ENCODE assay signal across 11 cellular contexts in genomic region chr6:36625161-36625919, GRCh38. TPM values are rescaled to one million over a fixed set of nuclear protein-coding genes. Genes with fewer than 3 reads are reported as not detected.
DNase-seq lines count a peak whose midpoint lies in the region; ATAC-seq and TF ChIP-seq lines count a peak whose summit lies in the region.
"Had no signal": no experiment of that assay in that cellular context is flagged by ENCODE, and none has a peak within 500 bp of the region (broad histone marks: within the 10 kb centered on the region; RNA-seq: fewer than 3 reads in every experiment).

No MANE protein-coding gene starts in this region.

- DNase-seq in DMS153 treated with DMSO at 0.1 percent for 48 hours (lab: John Stamatoyannopoulos, UW; ENCODE audit: unreplicated experiment) (peak; percentile 6), NCI-H2107 treated with DMSO at 0.1 percent for 48 hours (lab: John Stamatoyannopoulos, UW; ENCODE audit: unreplicated experiment) (peak; percentile 55), fibroblast of gingiva (ENCODE audit: low read depth) (peak; percentile 83), sigmoid colon (peak; percentile 64), WERI-Rb-1 (no peak), epidermal melanocyte (ENCODE audit: insufficient read length, low spot score) (no peak), putamen (ENCODE audit: low spot score) (no peak)
- DNase-seq in naive thymus-derived CD4-positive, alpha-beta T cell, result no peak
- DNase-seq: activated CD4-positive, alpha-beta T cell treated with anti-CD3 and anti-CD28 coated beads, Interleukin-2, amount 10 ng/mL, durations not matched to agents 24 days and 14 days; NCI-H1436 had no signal

- peak overlapping the region in 2 of 4 donors; percentile 45 to 49 for H3K27ac ChIP-seq in sigmoid colon
- no peak overlapping the region for H3K27ac ChIP-seq in WERI-Rb-1
- no peak overlapping the region for H3K27ac ChIP-seq in naive thymus-derived CD4-positive, alpha-beta T cell (ENCODE audit: low read depth, low read length)

- H3K27ac Mint-ChIP-seq in naive thymus-derived CD4-positive, alpha-beta T cell, result peak overlapping the region in 2 of 9 donors; percentile 28 to 65
- H3K27ac Mint-ChIP-seq: activated CD4-positive, alpha-beta T cell treated with anti-CD3 and anti-CD28 coated beads, Interleukin-2, amount 10 ng/mL, durations not matched to agents 24 days and 14 days had no signal

- 62 to 69% methylated on average over 5 of the region's 5 CpGs for WGBS in sigmoid colon, 2 donors

- H3K27me3 ChIP-seq in sigmoid colon (no peaks in the 10 kb centered on the region), WERI-Rb-1 (ENCODE audit: insufficient read depth, low read depth, severe bottlenecking) (no peaks in the 10 kb centered on the region)
- no peaks in the 10 kb centered on the region for H3K27me3 ChIP-seq in naive thymus-derived CD4-positive, alpha-beta T cell (ENCODE audit: control insufficient read depth in 2 of 2, insufficient read depth in 2 of 2, low read length in 2 of 2)

- H3K27me3 Mint-ChIP-seq in naive thymus-derived CD4-positive, alpha-beta T cell, result peaks cover 0 to 3% (median 0%) of the 10 kb centered on the region in 5 donors
- H3K27me3 Mint-ChIP-seq: activated CD4-positive, alpha-beta T cell treated with anti-CD3 and anti-CD28 coated beads, Interleukin-2, amount 10 ng/mL, durations not matched to agents 24 days and 14 days had no signal

- peaks cover 0 to 2% (median 0%) of the 10 kb centered on the region in 11 donors for H3K9me3 Mint-ChIP-seq in naive thymus-derived CD4-positive, alpha-beta T cell
- H3K9me3 Mint-ChIP-seq: activated CD4-positive, alpha-beta T cell treated with anti-CD3 and anti-CD28 coated beads, Interleukin-2, amount 10 ng/mL, durations not matched to agents 24 days and 14 days had no signal

- no peak for TF ChIP-seq CTCF in sigmoid colon (IDR thresholded peaks at IDR 0.05)
- TF ChIP-seq CTCF in WERI-Rb-1 (IDR thresholded peaks at IDR 0.05; ENCODE audit: low read depth, low read length), result no peak

- H3K4me3 ChIP-seq in sigmoid colon (no peak overlapping the region), WERI-Rb-1 (ENCODE audit: low read depth, low read length) (no peak overlapping the region)
- no peak overlapping the region for H3K4me3 ChIP-seq in naive thymus-derived CD4-positive, alpha-beta T cell (ENCODE audit: low read length)
- H3K4me3 ChIP-seq: mucosa of descending colon had no signal

- CTCF ChIA-PET in naive thymus-derived CD4-positive, alpha-beta T cell (lab: Charles Lee), result interaction anchor here (0.6 to 3.2 kb wide), 7 partner anchors 11 to 1282 kb away, joined by 3 to 25 read pairs (median 5); partner anchors contain the start of gene CDKN1A

- peaks cover 0 to 35% (median 28%) of the 10 kb centered on the region in 4 donors for H3K4me1 ChIP-seq in sigmoid colon
- peaks cover 3 to 6% of the 10 kb centered on the region in 2 donors for H3K4me1 ChIP-seq in naive thymus-derived CD4-positive, alpha-beta T cell (ENCODE audit: control insufficient read depth in 2 of 2, insufficient read depth in 2 of 2, low read length in 2 of 2)

- no peak for TF ChIP-seq EP300 in sigmoid colon (IDR thresholded peaks at IDR 0.05)

- H3K36me3 Mint-ChIP-seq in naive thymus-derived CD4-positive, alpha-beta T cell, result no peaks in the 10 kb centered on the region

- peak overlapping the region in 1 of 10 donors; percentile 10 for H3K4me3 Mint-ChIP-seq in naive thymus-derived CD4-positive, alpha-beta T cell
- H3K4me3 Mint-ChIP-seq: activated CD4-positive, alpha-beta T cell treated with anti-CD3 and anti-CD28 coated beads, Interleukin-2, amount 10 ng/mL, durations not matched to agents 24 days and 14 days had no signal

- peaks cover 8 to 46% (median 10%) of the 10 kb centered on the region in 7 donors for H3K4me1 Mint-ChIP-seq in naive thymus-derived CD4-positive, alpha-beta T cell

- no peak for TF ChIP-seq POLR2A in sigmoid colon (IDR thresholded peaks at IDR 0.05)

- H3K9me3 ChIP-seq in sigmoid colon (no peaks in the 10 kb centered on the region), WERI-Rb-1 (ENCODE audit: severe bottlenecking) (no peaks in the 10 kb centered on the region)
- H3K9me3 ChIP-seq in naive thymus-derived CD4-positive, alpha-beta T cell (ENCODE audit: control insufficient read depth in 2 of 3, low read length in 3 of 3), result no peaks in the 10 kb centered on the region
- H3K9me3 ChIP-seq: mucosa of descending colon had no signal

- POLR2A ChIA-PET in naive thymus-derived CD4-positive, alpha-beta T cell (lab: Charles Lee), result no interaction called here

- H3K36me3 ChIP-seq in sigmoid colon (no peaks in the 10 kb centered on the region), WERI-Rb-1 (no peaks in the 10 kb centered on the region)
- H3K36me3 ChIP-seq in naive thymus-derived CD4-positive, alpha-beta T cell (ENCODE audit: control insufficient read depth in 2 of 3, insufficient read depth in 3 of 3, low read length in 3 of 3), result no peaks in the 10 kb centered on the region

- ATAC-seq in naive thymus-derived CD4-positive, alpha-beta T cell, result no peak
- ATAC-seq: mucosa of descending colon had no signal

- intact Hi-C loops in sigmoid colon (cut with DNase I), result loop anchor here (5.0 to 10.0 kb wide), 2 partner anchors 112 to 229 kb away; no protein-coding TSS in a partner anchor
- intact Hi-C loops in naive thymus-derived CD4-positive, alpha-beta T cell (cut with micrococcal nuclease), result no loop called here

RNA-seq across cellular contexts. Expression of gene SRSF3, which starts 31.2 kb away (rescaled TPM):
- 100 to 1,000 TPM; 101 to 168 (median 122) TPM for total RNA-seq in sigmoid colon
- 100 to 1,000 TPM; 144 to 292 (median 165) TPM for polyA plus RNA-seq in sigmoid colon
- total RNA-seq in naive thymus-derived CD4-positive, alpha-beta T cell, result 100 to 1,000 TPM; 317 to 510 (median 426) TPM
- 100 to 1,000 TPM; 359 to 403 TPM for polyA plus RNA-seq in naive thymus-derived CD4-positive, alpha-beta T cell

RNA-seq across cellular contexts. Expression of gene CDKN1A, which starts 53.2 kb away (rescaled TPM):
- 100 to 1,000 TPM in 1 of 4 donors, 10 to 100 TPM in 3; 35.7 to 390 (median 49.7) TPM for total RNA-seq in sigmoid colon
- polyA plus RNA-seq in sigmoid colon, result 100 to 1,000 TPM; 255 to 429 (median 404) TPM
- total RNA-seq in naive thymus-derived CD4-positive, alpha-beta T cell, result 100 to 1,000 TPM in 2 of 5 experiments, 10 to 100 TPM in 1, 1 to 10 TPM in 2; 1.5 to 156 (median 53.6) TPM
- under 1 TPM; 0.08 to 0.19 TPM for polyA plus RNA-seq in naive thymus-derived CD4-positive, alpha-beta T cell

Comparison
In these comparisons a context has a peak if more than half of its experiments do, and no peak if none do; other contexts are left out.
1. DNase-seq: peak in DMS153 treated with DMSO at 0.1 percent for 48 hours (single experiment), NCI-H2107 treated with DMSO at 0.1 percent for 48 hours (single experiment), fibroblast of gingiva (single experiment) and sigmoid colon (single experiment); none in WERI-Rb-1 (single experiment), epidermal melanocyte (single experiment), putamen (single experiment) and naive thymus-derived CD4-positive, alpha-beta T cell (0 of 9).